8 cellular contexts compared by ENCODE assay signal in genomic region chr4:42655921-42656735, GRCh38. TPM values are rescaled to one million over a fixed set of nuclear protein-coding genes. Genes with fewer than 3 reads are reported as not detected.
DNase-seq lines count a peak whose midpoint lies in the region; ATAC-seq and TF ChIP-seq lines count a peak whose summit lies in the region.

No MANE protein-coding gene starts in this region.

- in situ Hi-C loops in astrocyte of the cerebellum (cut with HindIII; ENCODE audit: low sequenced_read_pairs): no loop called here

- TF ChIP-seq POLR2A in GM19099 (IDR thresholded peaks at IDR 0.05; ENCODE audit: extremely low read depth, insufficient read length, low read depth): peak; percentile 4

- H3K27ac ChIP-seq in iPS-18a (ENCODE audit: low read length): no peak overlapping the region

- H3K36me3 ChIP-seq in iPS-18a (ENCODE audit: control insufficient read depth, low read depth, low read length) (no peaks in the 10 kb centered on the region), skeletal muscle satellite cell (ENCODE audit: insufficient read depth, low read length) (no peaks in the 10 kb centered on the region)

- no peak for TF ChIP-seq CTCF in astrocyte of the cerebellum (IDR thresholded peaks at IDR 0.05; ENCODE audit: low read depth, low read length, missing control alignments)

- ATAC-seq in HG03354 (IDR thresholded peaks at IDR 0.05; ENCODE audit: poor library complexity, severe bottlenecking, unreplicated experiment): peak; percentile 26

- H3K4me2 ChIP-seq in skeletal muscle satellite cell (ENCODE audit: low read length): peak overlapping the region; percentile 84

- DNase-seq in AML-193 (lab: John Stamatoyannopoulos, UW) (peak; percentile 48 to 53), SKM-1 treated with dmso at 0.1 percent for 144 hours (lab: John Stamatoyannopoulos, UW; ENCODE audit: unreplicated experiment) (peak; percentile 54), astrocyte of the cerebellum (ENCODE audit: low read depth) (no peak), DMS79 treated with DMSO at 0.1 percent for 48 hours (lab: John Stamatoyannopoulos, UW) (no peak)

- H3K9me3 ChIP-seq in iPS-18a (ENCODE audit: control insufficient read depth, low read depth, low read length) (no peaks in the 10 kb centered on the region), skeletal muscle satellite cell (replicated peaks; ENCODE audit: low read length) (no peaks in the 10 kb centered on the region)

- H3K27me3 ChIP-seq in iPS-18a (ENCODE audit: control insufficient read depth, insufficient read depth, low read length) (peaks cover 14% of the 10 kb centered on the region), skeletal muscle satellite cell (ENCODE audit: control insufficient read depth, insufficient read depth, low read length) (peaks cover 23% of the 10 kb centered on the region)

- H3K4me3 ChIP-seq in astrocyte of the cerebellum (ENCODE audit: low read depth, low read length) (peak overlapping the region; percentile 62), iPS-18a (ENCODE audit: low read length) (peak overlapping the region; percentile 91), skeletal muscle satellite cell (ENCODE audit: low read length) (peak overlapping the region; percentile 68)

- peaks cover 25% of the 10 kb centered on the region for H3K4me1 ChIP-seq in iPS-18a (ENCODE audit: control insufficient read depth, low read depth, low read length)
- H3K4me1 ChIP-seq in skeletal muscle satellite cell (ENCODE audit: control insufficient read depth, insufficient read depth, low read length): peaks cover 20% of the 10 kb centered on the region

- H3K9ac ChIP-seq in iPS-18a (ENCODE audit: low read length) (peak overlapping the region; percentile 54), skeletal muscle satellite cell (ENCODE audit: low read depth, low read length) (no peak overlapping the region)

RNA-seq across cellular contexts. Expression of gene ATP8A1, which starts 0.8 kb away (rescaled TPM):
- 1.0 and 2.2 TPM in 2 replicates for total RNA-seq in skeletal muscle satellite cell (2012; rRNA removed)

Comparison
In these comparisons a context has a peak if more than half of its experiments do, and no peak if none do; other contexts are left out.
1. DNase-seq: peak in AML-193 (2 of 2) and SKM-1 treated with dmso at 0.1 percent for 144 hours (single experiment); none in astrocyte of the cerebellum (single experiment) and DMS79 treated with DMSO at 0.1 percent for 48 hours (single experiment).
2. Peak in every context shown above with its lines, with median percentiles within 50 percentile points of each other: H3K4me3 ChIP-seq.